8 cellular contexts compared by ENCODE assay signal in genomic region chr10:11742779-11743298, GRCh38. TPM values are rescaled to one million over a fixed set of nuclear protein-coding genes. Genes with fewer than 3 reads are reported as not detected.
A peak's percentile ranks its signal among the peaks of the same experiment; 100 is the strongest.
DNase-seq lines count a peak whose midpoint lies in the region; ATAC-seq and TF ChIP-seq lines count a peak whose summit lies in the region.

No MANE protein-coding gene starts in this region.

- intact Hi-C loops in dorsolateral prefrontal cortex (cut with DNase I) (no loop called here), mucosa of descending colon (cut with DNase I, micrococcal nuclease) (no loop called here)

- no peaks in the 10 kb centered on the region for H3K36me3 ChIP-seq in mucosa of descending colon (ENCODE audit: low read depth)

- no peaks in the 10 kb centered on the region for H3K9me3 ChIP-seq in mucosa of descending colon

- ATAC-seq in HG03095 (IDR thresholded peaks at IDR 0.05; ENCODE audit: unreplicated experiment) (peak; percentile 5), mucosa of descending colon (peak; percentile 19), GM19324 (IDR thresholded peaks at IDR 0.05; ENCODE audit: low FRiP score, unreplicated experiment) (no peak), HG02885 (IDR thresholded peaks at IDR 0.05; ENCODE audit: poor library complexity, unreplicated experiment) (no peak), GM18861 (IDR thresholded peaks at IDR 0.05; ENCODE audit: unreplicated experiment) (no peak)

- H3K27ac ChIP-seq in dorsolateral prefrontal cortex = peak overlapping the region in 3 of 59 donors; percentile 8 to 51 (median 44)

- DNase-seq in AG10803 (ENCODE audit: low read depth) = no peak
- DNase-seq in dorsolateral prefrontal cortex = peak in 1 of 10 donors; percentile 36
- DNase-seq in mucosa of descending colon = peak in 1 of 3 donors; percentile 56
- DNase-seq in AG20443 (ENCODE audit: low spot score) = no peak

- TF ChIP-seq CTCF in AG10803 (conservative IDR thresholded peaks at IDR 0.05; ENCODE audit: low read length) (no peak), dorsolateral prefrontal cortex (IDR thresholded peaks at IDR 0.05 in 54 of 56, conservative IDR thresholded peaks at IDR 0.05 in 2 of 56; ENCODE audit: low read depth in 1 of 56, partially characterized antibody in 56 of 56) (no peak), mucosa of descending colon (IDR thresholded peaks at IDR 0.05) (no peak)

- peaks cover 2% of the 10 kb centered on the region for H3K4me1 ChIP-seq in mucosa of descending colon (ENCODE audit: low read depth)

- H3K27me3 ChIP-seq in dorsolateral prefrontal cortex = peaks cover 0 to 48% (median 12%) of the 10 kb centered on the region in 45 donors

- H3K4me3 ChIP-seq in AG10803 (ENCODE audit: low read length) (peak overlapping the region; percentile 53), dorsolateral prefrontal cortex (peak overlapping the region in 55 of 59 donors; percentile 17 to 68 (median 48)), mucosa of descending colon (peak overlapping the region; percentile 17)

RNA-seq across cellular contexts. Expression of gene ECHDC3, which starts 0.7 kb away (rescaled TPM):
- total RNA-seq in dorsolateral prefrontal cortex (1 to 10 TPM in 102 of 120 experiments, under 1 TPM in 17, not detected in 1; 0.26 to 8.0 (median 1.9) TPM), mucosa of descending colon (1 to 10 TPM in 2 of 3 donors, under 1 TPM in 1; 0.43 to 9.4 (median 1.3) TPM)

Comparison
In these comparisons a context has a peak if more than half of its experiments do, and no peak if none do; other contexts are left out.
1. ATAC-seq: peak in HG03095 (single experiment) and mucosa of descending colon (single experiment); none in GM19324 (single experiment), HG02885 (single experiment) and GM18861 (single experiment).
2. Peak in every context shown above with its lines, with median percentiles within 50 percentile points of each other: H3K4me3 ChIP-seq.